Comparison of ENCODE assay signal across 7 cellular contexts in the genomic region with DNA sequence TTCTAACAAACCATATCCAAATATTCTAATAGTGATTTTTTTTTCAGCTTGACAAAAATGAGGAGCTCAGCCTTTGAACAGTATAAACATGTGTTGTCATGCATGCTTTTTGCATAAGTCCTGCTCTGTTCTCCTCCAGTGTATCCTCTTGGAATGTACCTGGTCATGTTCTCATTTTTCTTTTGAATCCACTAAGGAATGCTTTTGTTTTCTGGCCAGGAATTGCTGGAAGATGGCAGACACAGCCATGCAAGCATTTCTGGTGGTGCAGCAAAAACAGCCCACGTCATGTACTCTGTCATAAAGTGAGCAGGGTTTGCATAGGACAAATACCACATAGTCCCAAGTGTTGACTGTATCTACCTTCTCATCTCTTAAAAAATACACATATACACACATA. TPM values are rescaled to one million over a fixed set of nuclear protein-coding genes. Genes with fewer than 3 reads are reported as not detected.
"Had no signal": no experiment of that assay in that cellular context is flagged by ENCODE, and none has a peak within 500 bp of the region (broad histone marks: within the 10 kb centered on the region; RNA-seq: fewer than 3 reads in every experiment).

No MANE protein-coding gene starts in this region.

- ATAC-seq: HCT116 had no signal

- H3K9ac ChIP-seq: GM23248 had no signal

- H3K27ac ChIP-seq: GM23248 had no signal

- H3K4me3 ChIP-seq: GM23248, HAP-1 had no signal

- H2AFZ ChIP-seq: GM23248 had no signal

- H3K36me3 ChIP-seq: HAP-1 had no signal

- DNase-seq: GM23248, GOT3, H7, IMR-90 had no signal

- H3K9me3 ChIP-seq: HAP-1 had no signal

RNA-seq across cellular contexts. Expression of a gene that starts 11.5 kb away (rescaled TPM):
- total RNA-seq: GM23248, HT-29, IMR-90 had no signal
- polyA plus RNA-seq: IMR-90 had no signal
